18 cellular contexts compared by ENCODE assay signal in genomic region chr3:101816215-101817149, GRCh38. TPM values are rescaled to one million over a fixed set of nuclear protein-coding genes. Genes with fewer than 3 reads are reported as not detected.
A peak's percentile ranks its signal among the peaks of the same experiment; 100 is the strongest.
DNase-seq lines count a peak whose midpoint lies in the region; ATAC-seq, FAIRE-seq and TF ChIP-seq lines count a peak whose summit lies in the region.
"Had no signal": no experiment of that assay in that cellular context is flagged by ENCODE, and none has a peak within 500 bp of the region (broad histone marks: within the 10 kb centered on the region; RNA-seq: fewer than 3 reads in every experiment).

No MANE protein-coding gene starts in this region.

- H4K20me1 ChIP-seq in DOHH2 (ENCODE audit: control insufficient read depth, insufficient read depth, low read depth, low read length) = no peaks in the 10 kb centered on the region
- H4K20me1 ChIP-seq in OCI-LY1 (ENCODE audit: insufficient read depth, low read length) = no peaks in the 10 kb centered on the region
- no peaks in the 10 kb centered on the region for H4K20me1 ChIP-seq in endothelial cell of umbilical vein (replicated peaks; ENCODE audit: control insufficient read depth, extremely low read depth, insufficient read depth, low read length)

- peak overlapping the region in 8 of 9 donors; percentile 19 to 81 (median 60) for H3K27ac Mint-ChIP-seq in naive thymus-derived CD4-positive, alpha-beta T cell

- no peaks in the 10 kb centered on the region for H3K9me1 ChIP-seq in endothelial cell of umbilical vein (replicated peaks; ENCODE audit: control insufficient read depth, extremely low read depth, insufficient read depth, low read length)

- H3K9me3 ChIP-seq in DOHH2 (ENCODE audit: control insufficient read depth, insufficient read depth, low read length) (no peaks in the 10 kb centered on the region), OCI-LY1 (ENCODE audit: low read length) (no peaks in the 10 kb centered on the region), endothelial cell of umbilical vein (replicated peaks; ENCODE audit: control insufficient read depth, insufficient read depth, low read length) (no peaks in the 10 kb centered on the region)
- H3K9me3 ChIP-seq in naive thymus-derived CD4-positive, alpha-beta T cell (ENCODE audit: control insufficient read depth in 2 of 3, low read length in 3 of 3) = no peaks in the 10 kb centered on the region

- POLR2A ChIA-PET in endothelial cell of umbilical vein (lab: Charles Lee) = interaction anchor here (1.2 kb wide), 1 partner anchor 33 kb away, joined by 4 read pairs; the partner anchor contains the start of gene NFKBIZ
- POLR2A ChIA-PET in naive thymus-derived CD4-positive, alpha-beta T cell (lab: Charles Lee) = interaction anchor here (0.7 to 1.1 kb wide), 5 partner anchors 10 to 409 kb away, joined by 3 to 4 read pairs (median 4); partner anchors contain the start of gene NFKBIZ

- H3K4me2 ChIP-seq in DOHH2 (ENCODE audit: low read length) (no peak overlapping the region), OCI-LY1 (ENCODE audit: low read length) (no peak overlapping the region), endothelial cell of umbilical vein (ENCODE audit: insufficient read depth, low read length) (no peak overlapping the region)

- dilution Hi-C loops in endothelial cell of umbilical vein (cut with MboI; ENCODE audit: extremely low pct_ligation_motif_present, low sequenced_read_pairs) = no loop called here

- H3K79me2 ChIP-seq in DOHH2 (ENCODE audit: control insufficient read depth, low read length) = peaks cover 5% of the 10 kb centered on the region
- H3K79me2 ChIP-seq in OCI-LY1 (ENCODE audit: insufficient read depth, low read length) = no peaks in the 10 kb centered on the region
- H3K79me2 ChIP-seq in endothelial cell of umbilical vein (ENCODE audit: control insufficient read depth, insufficient read depth, low read length) = no peaks in the 10 kb centered on the region

- H3K27me3 ChIP-seq in DOHH2 (ENCODE audit: control insufficient read depth, low read length) (no peaks in the 10 kb centered on the region), OCI-LY1 (ENCODE audit: insufficient read depth, low read length) (no peaks in the 10 kb centered on the region), endothelial cell of umbilical vein (ENCODE audit: control insufficient read depth in 2 of 2, insufficient read depth in 2 of 2, low read length in 2 of 2) (no peaks in the 10 kb centered on the region)
- H3K27me3 ChIP-seq in naive thymus-derived CD4-positive, alpha-beta T cell (ENCODE audit: control insufficient read depth in 2 of 2, insufficient read depth in 2 of 2, low read length in 2 of 2) = no peaks in the 10 kb centered on the region

- no peaks in the 10 kb centered on the region for H3K9me3 Mint-ChIP-seq in naive thymus-derived CD4-positive, alpha-beta T cell
- H3K9me3 Mint-ChIP-seq: activated CD4-positive, alpha-beta T cell treated with anti-CD3 and anti-CD28 coated beads, Interleukin-2, amount 10 ng/mL, durations not matched to agents 7 days and 5 days had no signal

- intact Hi-C loops in endothelial cell of umbilical vein (cut with micrococcal nuclease) = no loop called here
- intact Hi-C loops in naive thymus-derived CD4-positive, alpha-beta T cell (cut with micrococcal nuclease) = loop anchor here in 1 of 2 donors (5.0 kb wide), 1 partner anchor 561 kb away; no protein-coding TSS in a partner anchor

- H3K9ac ChIP-seq in OCI-LY1 (ENCODE audit: low read length) (no peak overlapping the region), endothelial cell of umbilical vein (replicated peaks; ENCODE audit: extremely low read depth, insufficient read depth, low read length) (no peak overlapping the region)

- H2AFZ ChIP-seq in OCI-LY1 (ENCODE audit: low read length) (no peak overlapping the region), endothelial cell of umbilical vein (ENCODE audit: low read depth, low read length) (no peak overlapping the region)

- no peak for FAIRE-seq in endothelial cell of umbilical vein (lab: Jason Lieb, UNC)
- FAIRE-seq: GM18507, urothelium cell line had no signal

- H3K36me3 Mint-ChIP-seq in naive thymus-derived CD4-positive, alpha-beta T cell = peaks cover 7 to 42% (median 33%) of the 10 kb centered on the region in 5 donors

- DNase-seq in endothelial cell of umbilical vein (ENCODE audit: low read depth, low spot score) (peak; percentile 30), SHP77 treated with DMSO at 0.1 percent for 48 hours (lab: John Stamatoyannopoulos, UW) (no peak), NCI-H2196 treated with DMSO at 0.1 percent for 48 hours (lab: John Stamatoyannopoulos, UW; ENCODE audit: unreplicated experiment) (no peak), NCI-H524 (lab: John Stamatoyannopoulos, UW) (no peak)
- DNase-seq in naive thymus-derived CD4-positive, alpha-beta T cell = no peak
- DNase-seq in activated CD4-positive, CD25-positive, alpha-beta regulatory T cell (lab: John Stamatoyannopoulos, UW) = no peak
- DNase-seq: activated CD4-positive, alpha-beta T cell treated with anti-CD3 and anti-CD28 coated beads, Interleukin-2, amount 10 ng/mL, durations not matched to agents 7 days and 5 days; activated T-cell treated with anti-CD3 and anti-CD28 coated beads, Interleukin-2, amount 50 U/mL, for 1 hour; AML-193; cortex of kidney; mesenchymal stem cell; NCI-H2081 treated with DMSO at 0.1 percent for 48 hours; NCI-H69; stimulated activated naive CD4-positive, alpha-beta T cell treated with Interleukin-2 at 50 U/mL for 16 hours had no signal

- H3F3A ChIP-seq in DOHH2 (ENCODE audit: control insufficient read depth, insufficient read depth) (peaks cover 9% of the 10 kb centered on the region; the same call in 1 of the 2 replicates), OCI-LY1 (ENCODE audit: insufficient read depth, low read length) (no peaks in the 10 kb centered on the region)

- no peaks in the 10 kb centered on the region for H3K27me3 Mint-ChIP-seq in naive thymus-derived CD4-positive, alpha-beta T cell
- H3K27me3 Mint-ChIP-seq: activated CD4-positive, alpha-beta T cell treated with anti-CD3 and anti-CD28 coated beads, Interleukin-2, amount 10 ng/mL, durations not matched to agents 7 days and 5 days had no signal

- H3K4me1 ChIP-seq in DOHH2 (ENCODE audit: control insufficient read depth, low read length) (peaks cover 59% of the 10 kb centered on the region), OCI-LY1 (ENCODE audit: insufficient read depth, low read length, severe bottlenecking) (peaks cover 36% of the 10 kb centered on the region), endothelial cell of umbilical vein (ENCODE audit: control insufficient read depth, extremely low read depth, insufficient read depth, low read length) (no peaks in the 10 kb centered on the region)
- peaks cover 0 to 12% of the 10 kb centered on the region in 2 donors for H3K4me1 ChIP-seq in naive thymus-derived CD4-positive, alpha-beta T cell (ENCODE audit: control insufficient read depth in 2 of 2, insufficient read depth in 2 of 2, low read length in 2 of 2)

- TF ChIP-seq CTCF in DOHH2 (IDR thresholded peaks at IDR 0.05; ENCODE audit: low read depth, low read length, poor library complexity, severe bottlenecking) = no peak
- no peak for TF ChIP-seq CTCF in OCI-LY1 (IDR thresholded peaks at IDR 0.05; ENCODE audit: low read length)
- no peak for TF ChIP-seq CTCF in endothelial cell of umbilical vein (IDR thresholded peaks at IDR 0.05; ENCODE audit: extremely low read depth in 1 of 2, insufficient read depth in 1 of 2, low read depth in 1 of 2, low read length in 2 of 2)

- H3K36me3 ChIP-seq in DOHH2 (ENCODE audit: control insufficient read depth, low read length) (peaks cover 34% of the 10 kb centered on the region), OCI-LY1 (ENCODE audit: insufficient read depth, low read length) (peaks cover 22% of the 10 kb centered on the region; the same call in 1 of the 2 replicates), endothelial cell of umbilical vein (ENCODE audit: control insufficient read depth in 2 of 2, extremely low read depth in 1 of 2, insufficient read depth in 2 of 2, low read length in 2 of 2) (peaks cover 0 to 5% of the 10 kb centered on the region in 2 experiments)
- peaks cover 5 to 36% (median 7%) of the 10 kb centered on the region in 3 experiments for H3K36me3 ChIP-seq in naive thymus-derived CD4-positive, alpha-beta T cell (ENCODE audit: control insufficient read depth in 2 of 3, insufficient read depth in 3 of 3, low read length in 3 of 3)

- no peak for ATAC-seq in naive thymus-derived CD4-positive, alpha-beta T cell

- peaks cover 10 to 60% (median 42%) of the 10 kb centered on the region in 7 donors for H3K4me1 Mint-ChIP-seq in naive thymus-derived CD4-positive, alpha-beta T cell

- H3K4me3 ChIP-seq in DOHH2 (ENCODE audit: low read length) (no peak overlapping the region; the same call in 1 of the 2 replicates), OCI-LY1 (ENCODE audit: low read depth, low read length, poor library complexity, severe bottlenecking) (no peak overlapping the region), endothelial cell of umbilical vein (replicated peaks in 1 of 3; ENCODE audit: insufficient read depth in 1 of 3, low read depth in 1 of 3, low read length in 3 of 3) (no peak overlapping the region)
- H3K4me3 ChIP-seq in naive thymus-derived CD4-positive, alpha-beta T cell (ENCODE audit: low read length) = no peak overlapping the region

- H3K9me2 ChIP-seq in DOHH2 (replicated peaks; ENCODE audit: control insufficient read depth, low read length) (no peaks in the 10 kb centered on the region), OCI-LY1 (ENCODE audit: low read depth, low read length) (no peaks in the 10 kb centered on the region)

- no TSS peak for BruUV-seq in endothelial cell of umbilical vein (replicated peaks; lab: Mats Ljungman, UMichigan)

- no peak overlapping the region for H3K4me3 Mint-ChIP-seq in naive thymus-derived CD4-positive, alpha-beta T cell
- H3K4me3 Mint-ChIP-seq: activated CD4-positive, alpha-beta T cell treated with anti-CD3 and anti-CD28 coated beads, Interleukin-2, amount 10 ng/mL, durations not matched to agents 7 days and 5 days had no signal

- no peak for TF ChIP-seq POLR2A in endothelial cell of umbilical vein (IDR thresholded peaks at IDR 0.05; ENCODE audit: low read depth, low read length)

- CTCF ChIA-PET in endothelial cell of umbilical vein (lab: Charles Lee) = interaction anchor here (1.1 to 12.9 kb wide), 4 partner anchors 9 to 413 kb away, joined by 5 to 358 read pairs (median 6); no protein-coding TSS in a partner anchor
- CTCF ChIA-PET in naive thymus-derived CD4-positive, alpha-beta T cell (lab: Charles Lee) = interaction anchor here (0.7 to 3.8 kb wide), 5 partner anchors 8 to 410 kb away, joined by 3 to 19 read pairs (median 3); no protein-coding TSS in a partner anchor

- H3K27ac ChIP-seq in DOHH2 (ENCODE audit: low read depth, low read length) = peak overlapping the region; percentile 83
- peak overlapping the region; percentile 56 for H3K27ac ChIP-seq in OCI-LY1 (ENCODE audit: low read depth, low read length, poor library complexity, severe bottlenecking)
- H3K27ac ChIP-seq in endothelial cell of umbilical vein (ENCODE audit: insufficient read depth, low read depth, low read length) = no peak overlapping the region
- no peak overlapping the region for H3K27ac ChIP-seq in naive thymus-derived CD4-positive, alpha-beta T cell (ENCODE audit: low read depth, low read length)

RNA-seq across cellular contexts. Expression of gene NFKBIZ, which starts 32.8 kb away (rescaled TPM):
- 27.4 and 28.9 TPM in 2 replicates for total RNA-seq in endothelial cell of umbilical vein
- 16.7 and 17.5 TPM in 2 replicates for polyA plus RNA-seq in endothelial cell of umbilical vein
- polyA plus RNA-seq in endothelial cell of umbilical vein (2011; cell fraction: cytosol; rRNA removed) = 10.3 and 20.3 TPM in 2 replicates
- polyA plus RNA-seq in endothelial cell of umbilical vein (2011; cell fraction: nucleus; rRNA removed) = 182 and 220 TPM in 2 replicates
- polyA plus RNA-seq in endothelial cell of umbilical vein (2012) = 9.2 and 13.5 TPM in 2 replicates
- polyA minus RNA-seq in endothelial cell of umbilical vein = 87.4 and 102 TPM in 2 replicates
- 14.0 TPM for polyA minus RNA-seq in endothelial cell of umbilical vein (2011; cell fraction: cytosol; rRNA and poly(A)+ RNA removed)
- polyA minus RNA-seq in endothelial cell of umbilical vein (2011; cell fraction: nucleus; rRNA and poly(A)+ RNA removed) = 237 and 251 TPM in 2 replicates
- 100 to 1,000 TPM; 108 to 913 (median 140) TPM for total RNA-seq in naive thymus-derived CD4-positive, alpha-beta T cell
- polyA plus RNA-seq in naive thymus-derived CD4-positive, alpha-beta T cell = 10 to 100 TPM; 21.0 to 30.8 TPM

RNA-seq across cellular contexts. Expression of gene NXPE3, which starts 37.5 kb away (rescaled TPM):
- 19.9 and 20.3 TPM in 2 replicates for total RNA-seq in endothelial cell of umbilical vein
- 12.3 and 13.7 TPM in 2 replicates for polyA plus RNA-seq in endothelial cell of umbilical vein
- polyA plus RNA-seq in endothelial cell of umbilical vein (2011; cell fraction: cytosol; rRNA removed) = 17.0 and 17.9 TPM in 2 replicates
- 11.0 and 12.3 TPM in 2 replicates for polyA plus RNA-seq in endothelial cell of umbilical vein (2011; cell fraction: nucleus; rRNA removed)
- 20.4 and 24.4 TPM in 2 replicates for polyA plus RNA-seq in endothelial cell of umbilical vein (2012)
- polyA minus RNA-seq in endothelial cell of umbilical vein = 44.6 and 53.4 TPM in 2 replicates
- polyA minus RNA-seq in endothelial cell of umbilical vein (2011; cell fraction: cytosol; rRNA and poly(A)+ RNA removed) = 4.0 TPM
- 12.6 TPM in 2 replicates for polyA minus RNA-seq in endothelial cell of umbilical vein (2011; cell fraction: nucleus; rRNA and poly(A)+ RNA removed)
- total RNA-seq in naive thymus-derived CD4-positive, alpha-beta T cell = 10 to 100 TPM; 25.9 to 48.7 (median 35.5) TPM
- polyA plus RNA-seq in naive thymus-derived CD4-positive, alpha-beta T cell = 10 to 100 TPM; 55.7 to 71.0 TPM

Comparison
In these comparisons a context has a peak if more than half of its experiments do, and no peak if none do; other contexts are left out.
1. H3K27ac ChIP-seq: peak in DOHH2 (single experiment) and OCI-LY1 (single experiment); none in endothelial cell of umbilical vein (single experiment) and naive thymus-derived CD4-positive, alpha-beta T cell (single experiment).